16 cellular contexts compared by ENCODE assay signal in the genomic region with DNA sequence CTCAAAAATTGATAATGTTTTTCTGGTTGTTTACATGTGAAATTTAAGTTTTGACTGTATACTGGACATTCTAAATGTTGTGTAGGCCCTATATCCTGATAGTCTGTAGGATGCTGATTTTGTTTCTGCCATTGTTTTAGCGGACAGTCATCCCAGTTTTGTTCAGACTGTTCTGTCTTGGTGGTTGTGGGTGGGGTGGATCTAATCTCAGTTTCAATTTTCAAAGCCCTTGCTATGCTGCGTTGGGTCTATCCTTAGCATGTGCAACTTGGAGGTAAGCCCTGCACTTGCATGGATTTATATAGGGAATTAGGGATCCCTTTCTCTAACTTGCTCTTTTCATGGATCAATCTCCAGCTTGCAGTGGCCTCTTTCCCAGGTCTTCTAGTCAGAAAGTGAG. TPM values are rescaled to one million over a fixed set of nuclear protein-coding genes. Genes with fewer than 3 reads are reported as not detected.
A peak's percentile ranks its signal among the peaks of the same experiment; 100 is the strongest.
DNase-seq lines count a peak whose midpoint lies in the region; ATAC-seq, FAIRE-seq and TF ChIP-seq lines count a peak whose summit lies in the region.
"Had no signal": no experiment of that assay in that cellular context is flagged by ENCODE, and none has a peak within 500 bp of the region (broad histone marks: within the 10 kb centered on the region; RNA-seq: fewer than 3 reads in every experiment).

No MANE protein-coding gene starts in this region.

- H3K27me3 Mint-ChIP-seq in IgD-negative memory B cell (no peaks in the 10 kb centered on the region), WTC11 (ENCODE audit: low read depth) (no peaks in the 10 kb centered on the region), nephron progenitor cell (ENCODE audit: low read depth, poor library complexity) (no peaks in the 10 kb centered on the region)
- H3K27me3 Mint-ChIP-seq in activated CD4-positive, alpha-beta memory T cell treated with anti-CD3 and anti-CD28 coated beads, Interleukin-2, amount 10 ng/mL, durations not matched to agents 7 days and 5 days = no peaks in the 10 kb centered on the region

- H3K4me1 Mint-ChIP-seq in IgD-negative memory B cell (peaks cover 0 to 3% (median 0%) of the 10 kb centered on the region in 3 donors), WTC11 (no peaks in the 10 kb centered on the region), nephron progenitor cell (no peaks in the 10 kb centered on the region)
- H3K4me1 Mint-ChIP-seq in activated CD4-positive, alpha-beta memory T cell treated with anti-CD3 and anti-CD28 coated beads, Interleukin-2, amount 10 ng/mL, durations not matched to agents 7 days and 5 days = peaks cover 17% of the 10 kb centered on the region
- H3K4me1 Mint-ChIP-seq: GM23338 had no signal

- H3K27ac ChIP-seq in effector memory CD4-positive, alpha-beta T cell (ENCODE audit: insufficient read depth, low read length, poor library complexity, severe bottlenecking) = no peak overlapping the region
- H3K27ac ChIP-seq: BLaER1 had no signal

- CTCF ChIA-PET in WTC11 (lab: Charles Lee) = no interaction called here
- CTCF ChIA-PET in activated CD4-positive, alpha-beta memory T cell treated with anti-CD3 and anti-CD28 coated beads, Interleukin-2, amount 10 ng/mL, durations not matched to agents 7 days and 5 days (lab: Charles Lee) = no interaction called here

- peaks cover 33% of the 10 kb centered on the region for H3K36me3 ChIP-seq in effector memory CD4-positive, alpha-beta T cell (ENCODE audit: control insufficient read depth, insufficient read depth, low read length)

- TF ChIP-seq CTCF in WTC11 (IDR thresholded peaks at IDR 0.05) = no peak
- TF ChIP-seq CTCF in nephron progenitor cell (IDR thresholded peaks at IDR 0.05) = no peak

- no peak overlapping the region for H3K4me3 ChIP-seq in effector memory CD4-positive, alpha-beta T cell (ENCODE audit: insufficient read depth, low read depth, low read length, poor library complexity, severe bottlenecking)
- H3K4me3 ChIP-seq: BLaER1, GM23338 had no signal

- no peaks in the 10 kb centered on the region for H3K9me3 Mint-ChIP-seq in IgD-negative memory B cell
- no peaks in the 10 kb centered on the region for H3K9me3 Mint-ChIP-seq in WTC11
- no peaks in the 10 kb centered on the region for H3K9me3 Mint-ChIP-seq in nephron progenitor cell
- no peaks in the 10 kb centered on the region for H3K9me3 Mint-ChIP-seq in activated CD4-positive, alpha-beta memory T cell treated with anti-CD3 and anti-CD28 coated beads, Interleukin-2, amount 10 ng/mL, durations not matched to agents 7 days and 5 days
- H3K9me3 Mint-ChIP-seq: GM23338 had no signal

- POLR2A ChIA-PET in WTC11 (lab: Charles Lee) = no interaction called here
- POLR2A ChIA-PET in activated CD4-positive, alpha-beta memory T cell treated with anti-CD3 and anti-CD28 coated beads, Interleukin-2, amount 10 ng/mL, durations not matched to agents 7 days and 5 days (lab: Charles Lee) = interaction anchor here (0.8 kb wide), 1 partner anchor 14 kb away, joined by 3 read pairs; no protein-coding TSS in a partner anchor

- no peak for DNase-seq in GM12891 (ENCODE audit: insufficient read length, low spot score)
- DNase-seq in WTC11 (ENCODE audit: low spot score) = no peak
- DNase-seq in nephron progenitor cell = no peak
- no peak for DNase-seq in MV-4-11 (lab: John Stamatoyannopoulos, UW)
- DNase-seq in effector memory CD4-positive, alpha-beta T cell = no peak
- DNase-seq in middle frontal gyrus (ENCODE audit: extremely low spot score, low spot score) = no peak
- no peak for DNase-seq in activated CD4-positive, alpha-beta memory T cell treated with anti-CD3 and anti-CD28 coated beads, Interleukin-2, amount 10 ng/mL, durations not matched to agents 7 days and 5 days
- DNase-seq: ACHN, Caco-2, H7, KG1 had no signal

- no peaks in the 10 kb centered on the region for H3K9me3 ChIP-seq in effector memory CD4-positive, alpha-beta T cell (ENCODE audit: control insufficient read depth, low read length)
- H3K9me3 ChIP-seq: BLaER1, Caco-2 had no signal

- H3K4me3 Mint-ChIP-seq in IgD-negative memory B cell = no peak overlapping the region
- no peak overlapping the region for H3K4me3 Mint-ChIP-seq in WTC11
- no peak overlapping the region for H3K4me3 Mint-ChIP-seq in nephron progenitor cell
- H3K4me3 Mint-ChIP-seq in activated CD4-positive, alpha-beta memory T cell treated with anti-CD3 and anti-CD28 coated beads, Interleukin-2, amount 10 ng/mL, durations not matched to agents 7 days and 5 days = no peak overlapping the region
- H3K4me3 Mint-ChIP-seq: GM23338 had no signal

- H3K4me1 ChIP-seq in effector memory CD4-positive, alpha-beta T cell (ENCODE audit: control insufficient read depth, insufficient read depth, low read length, poor library complexity, severe bottlenecking) = no peaks in the 10 kb centered on the region
- H3K4me1 ChIP-seq: Caco-2 had no signal

- TF ChIP-seq POLR2A in GM12891 (IDR thresholded peaks at IDR 0.05; ENCODE audit: low read depth, low read length) = no peak

- peak; percentile 16 for FAIRE-seq in GM12891 (lab: Jason Lieb, UNC)
- FAIRE-seq: D721Med, HTR-8/SVneo had no signal

- H3K27me3 ChIP-seq in effector memory CD4-positive, alpha-beta T cell (replicated peaks; ENCODE audit: control insufficient read depth, insufficient read depth, low read length, poor library complexity, severe bottlenecking) = no peaks in the 10 kb centered on the region
- H3K27me3 ChIP-seq: BLaER1 had no signal

- peak overlapping the region in 2 of 3 donors; percentile 7 to 39 for H3K27ac Mint-ChIP-seq in IgD-negative memory B cell
- H3K27ac Mint-ChIP-seq in WTC11 = peak overlapping the region; percentile 37
- H3K27ac Mint-ChIP-seq in nephron progenitor cell = peak overlapping the region; percentile 60
- no peak overlapping the region for H3K27ac Mint-ChIP-seq in activated CD4-positive, alpha-beta memory T cell treated with anti-CD3 and anti-CD28 coated beads, Interleukin-2, amount 10 ng/mL, durations not matched to agents 7 days and 5 days
- H3K27ac Mint-ChIP-seq: GM23338 had no signal

- H3K36me3 Mint-ChIP-seq in IgD-negative memory B cell = peaks cover 3% of the 10 kb centered on the region
- peaks cover 65% of the 10 kb centered on the region for H3K36me3 Mint-ChIP-seq in WTC11
- peaks cover 85% of the 10 kb centered on the region for H3K36me3 Mint-ChIP-seq in nephron progenitor cell (ENCODE audit: low read depth)
- peaks cover 72% of the 10 kb centered on the region for H3K36me3 Mint-ChIP-seq in activated CD4-positive, alpha-beta memory T cell treated with anti-CD3 and anti-CD28 coated beads, Interleukin-2, amount 10 ng/mL, durations not matched to agents 7 days and 5 days (ENCODE audit: low read depth)

- no peak for ATAC-seq in WTC11
- ATAC-seq: GM23338 had no signal

TF ChIP-seq in GM12891, 5 proteins besides CTCF, POLR2A, EP300 and RAD21:
- TF ChIP-seq SPI1 (IDR thresholded peaks at IDR 0.05; ENCODE audit: low read depth, low read length) (no peak), PAX5 (IDR thresholded peaks at IDR 0.05; ENCODE audit: insufficient read depth, low read length, severe bottlenecking) (no peak), TAF1 (IDR thresholded peaks at IDR 0.05; ENCODE audit: low read depth, low read length) (no peak), POU2F2 (IDR thresholded peaks at IDR 0.05; ENCODE audit: low read depth, low read length) (no peak), POLR2AphosphoS5 (IDR thresholded peaks at IDR 0.05; ENCODE audit: low read depth, low read length) (no peak)

TF ChIP-seq in WTC11, 78 proteins besides CTCF, POLR2A, EP300 and RAD21 (continues in another document):
- no peak for TF ChIP-seq TEAD1 (CRISPR knock-in tag; IDR thresholded peaks at IDR 0.05)
- no peak for TF ChIP-seq AFF4 (CRISPR knock-in tag; IDR thresholded peaks at IDR 0.05; ENCODE audit: borderline replicate concordance)
- TF ChIP-seq ZNF263 (CRISPR knock-in tag; IDR thresholded peaks at IDR 0.05; ENCODE audit: low read depth) = no peak
- TF ChIP-seq SMAD3 (CRISPR knock-in tag; IDR thresholded peaks at IDR 0.05; ENCODE audit: borderline replicate concordance) = no peak
- no peak for TF ChIP-seq NR2C2 (CRISPR knock-in tag; IDR thresholded peaks at IDR 0.05)

RNA-seq across cellular contexts. Expression of gene DBF4, which starts 19.1 kb away (rescaled TPM):
- polyA plus RNA-seq in GM12891 (2012; ENCODE audit: low read depth, missing spikeins) = 24.7 TPM
- 24.9 TPM for polyA plus RNA-seq in IgD-negative memory B cell
- 52.1 to 55.4 TPM (median 54.2 TPM) in 3 replicates for total RNA-seq in WTC11 (2021)
- total RNA-seq in activated CD4-positive, alpha-beta memory T cell treated with anti-CD3 and anti-CD28 coated beads, Interleukin-2, amount 10 ng/mL, durations not matched to agents 7 days and 5 days = 10 to 100 TPM; 71.3 to 77.2 TPM

RNA-seq across cellular contexts. Expression of gene SLC25A40, which starts 19.2 kb away (rescaled TPM):
- polyA plus RNA-seq in GM12891 (2012; ENCODE audit: low read depth, missing spikeins) = 14.3 TPM
- polyA plus RNA-seq in IgD-negative memory B cell = 15.7 TPM
- 18.1 to 21.9 TPM (median 21.5 TPM) in 3 replicates for total RNA-seq in WTC11 (2021)
- total RNA-seq in activated CD4-positive, alpha-beta memory T cell treated with anti-CD3 and anti-CD28 coated beads, Interleukin-2, amount 10 ng/mL, durations not matched to agents 7 days and 5 days = 10 to 100 TPM; 54.1 to 59.5 TPM

RNA-seq across cellular contexts. Expression of gene ADAM22, which starts 38.7 kb away (rescaled TPM):
- 4.0 TPM for polyA plus RNA-seq in GM12891 (2012; ENCODE audit: low read depth, missing spikeins)
- 0.23 TPM for polyA plus RNA-seq in IgD-negative memory B cell
- total RNA-seq in WTC11 (2021) = 12.4 to 14.5 TPM (median 14.5 TPM) in 3 replicates
- total RNA-seq in activated CD4-positive, alpha-beta memory T cell treated with anti-CD3 and anti-CD28 coated beads, Interleukin-2, amount 10 ng/mL, durations not matched to agents 7 days and 5 days = 1 to 10 TPM; 1.1 to 1.5 TPM
